11 cellular contexts compared by ENCODE assay signal in genomic region chr4:169099775-169100180, GRCh38.
DNase-seq lines count a peak whose midpoint lies in the region; ATAC-seq and TF ChIP-seq lines count a peak whose summit lies in the region.
"Had no signal": no experiment of that assay in that cellular context is flagged by ENCODE, and none has a peak within 500 bp of the region (broad histone marks: within the 10 kb centered on the region; RNA-seq: fewer than 3 reads in every experiment).

No MANE protein-coding gene starts in this region.

- H3K27me3 ChIP-seq in H7 (ENCODE audit: control insufficient read depth, insufficient read depth, low read length) (no peaks in the 10 kb centered on the region), foreskin keratinocyte (no peaks in the 10 kb centered on the region)

- H3K4me3 ChIP-seq in astrocyte of the cerebellum (ENCODE audit: low read depth, low read length) (no peak overlapping the region), H7 (ENCODE audit: insufficient read depth, low read depth, low read length) (no peak overlapping the region)

- DNase-seq in astrocyte of the cerebellum (ENCODE audit: low read depth) (peak; percentile 92), osteocyte (ENCODE audit: extremely low spot score, unreplicated experiment) (no peak), EL (no peak), H7 (no peak), kidney glomerular epithelial cell (lab: John Stamatoyannopoulos, UW) (no peak), foreskin keratinocyte (no peak)
- DNase-seq: activated CD4-positive, alpha-beta T cell treated with anti-CD3 and anti-CD28 coated beads for 48 hours; NCI-H1048; stimulated activated CD4-positive, alpha-beta T cell treated with anti-CD3 and anti-CD28 coated beads, Interleukin-4, amount 100 ng/mL, for 24 hours had no signal

- H3K4me3 Mint-ChIP-seq in osteocyte (ENCODE audit: unreplicated experiment) = peak overlapping the region; percentile 2

- peak overlapping the region; percentile 96 for H3K27ac Mint-ChIP-seq in osteocyte (ENCODE audit: unreplicated experiment)

- peaks cover 4% of the 10 kb centered on the region for H3K9me3 Mint-ChIP-seq in osteocyte (ENCODE audit: unreplicated experiment)

- peaks cover 30% of the 10 kb centered on the region for H3K36me3 Mint-ChIP-seq in osteocyte (ENCODE audit: unreplicated experiment)

- in situ Hi-C loops in astrocyte of the cerebellum (cut with HindIII; ENCODE audit: low sequenced_read_pairs) = no loop called here

- peaks cover 11% of the 10 kb centered on the region for H3K4me1 ChIP-seq in foreskin keratinocyte

- H3K27ac ChIP-seq in foreskin keratinocyte = no peak overlapping the region

- no peak for TF ChIP-seq CTCF in astrocyte of the cerebellum (IDR thresholded peaks at IDR 0.05; ENCODE audit: low read depth, low read length, missing control alignments)
- TF ChIP-seq CTCF in osteocyte (IDR thresholded peaks at IDR 0.05) = no peak
- TF ChIP-seq CTCF in foreskin keratinocyte (conservative IDR thresholded peaks at IDR 0.05) = no peak

- H3K4me1 Mint-ChIP-seq in osteocyte (ENCODE audit: unreplicated experiment) = peaks cover 79% of the 10 kb centered on the region

- peaks cover 2% of the 10 kb centered on the region for H3K36me3 ChIP-seq in H7 (replicated peaks; ENCODE audit: control insufficient read depth, insufficient read depth, low read length)

- no peaks in the 10 kb centered on the region for H3K27me3 Mint-ChIP-seq in osteocyte (ENCODE audit: unreplicated experiment)

- ATAC-seq in GM18508 (IDR thresholded peaks at IDR 0.05; ENCODE audit: insufficient read depth, unreplicated experiment) (peak; percentile 53), HG02642 (IDR thresholded peaks at IDR 0.05; ENCODE audit: poor library complexity, unreplicated experiment) (peak; percentile 53), foreskin keratinocyte (no peak)
